ENCODE assay signal across 1 cellular context in the genomic region with DNA sequence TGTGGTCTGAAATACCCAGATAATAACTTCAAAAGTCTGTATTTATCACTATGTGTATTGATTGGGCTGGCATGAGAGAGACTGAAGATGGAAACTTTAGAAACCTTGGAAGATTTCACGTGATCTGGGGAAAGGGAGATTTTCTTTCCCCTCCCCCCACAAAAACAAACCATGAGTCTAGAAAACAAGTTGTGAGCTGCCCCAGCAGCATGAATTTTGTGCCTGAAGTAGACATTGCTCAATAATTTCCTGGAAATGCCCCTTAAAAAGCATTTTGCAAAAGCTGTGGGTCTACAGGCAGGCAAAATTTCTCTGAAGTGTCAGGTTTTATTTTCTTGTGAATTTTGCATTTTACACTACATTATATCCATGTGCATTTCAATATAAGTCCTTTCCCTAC.
A peak's percentile ranks its signal among the peaks of the same experiment; 100 is the strongest.
TF ChIP-seq lines count a peak whose summit lies in the region.

No MANE protein-coding gene starts in this region.

TF ChIP-seq in IMR-90, 13 proteins besides CTCF, POLR2A, EP300 and RAD21 (continued from another document):
- peak; percentile 17; the same call in 1 of the 2 replicates for TF ChIP-seq CEBPB (IDR thresholded peaks at IDR 0.05; ENCODE audit: low read depth, low read length)
